13 cellular contexts compared by ENCODE assay signal in the genomic region with DNA sequence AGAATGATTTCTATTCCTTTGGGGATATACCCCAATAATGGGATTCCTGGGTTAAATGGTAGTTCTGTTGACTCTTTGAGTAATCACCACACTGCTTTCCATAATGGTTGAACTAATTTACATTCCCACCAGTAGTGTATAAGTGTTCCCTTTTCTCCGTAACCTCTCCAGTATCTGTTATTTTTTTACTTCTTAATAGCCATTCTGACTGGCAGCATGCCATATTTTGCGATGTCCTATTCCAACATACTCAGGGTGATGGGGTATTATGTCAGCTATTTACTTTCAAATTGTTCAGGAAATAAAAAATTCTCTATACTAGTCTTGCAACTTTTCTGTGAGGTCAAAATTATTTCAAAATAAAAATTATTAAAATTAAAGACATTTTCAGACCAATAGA. TPM values are rescaled to one million over a fixed set of nuclear protein-coding genes. Genes with fewer than 3 reads are reported as not detected.
DNase-seq lines count a peak whose midpoint lies in the region; ATAC-seq and TF ChIP-seq lines count a peak whose summit lies in the region.
"Had no signal": no experiment of that assay in that cellular context is flagged by ENCODE, and none has a peak within 500 bp of the region (broad histone marks: within the 10 kb centered on the region; RNA-seq: fewer than 3 reads in every experiment).

No MANE protein-coding gene starts in this region.

- no peaks in the 10 kb centered on the region for H3K27me3 Mint-ChIP-seq in type B pancreatic cell

- H3K9ac ChIP-seq in HCT116 (ENCODE audit: low read length) = no peak overlapping the region

- POLR2A ChIA-PET in HCT116 (lab: Charles Lee) = no interaction called here

- no peaks in the 10 kb centered on the region; the same call in 1 of the 2 replicates for H3K9me2 ChIP-seq in HCT116 (ENCODE audit: insufficient read depth)

- H3K36me3 ChIP-seq in HCT116 (ENCODE audit: control insufficient read depth in 1 of 2, insufficient read depth in 2 of 2, low read length in 2 of 2) (no peaks in the 10 kb centered on the region), left lung (no peaks in the 10 kb centered on the region)
- H3K36me3 ChIP-seq: BE2C had no signal

- no peaks in the 10 kb centered on the region for H3K36me3 Mint-ChIP-seq in type B pancreatic cell
- H3K36me3 Mint-ChIP-seq: CD8-positive, alpha-beta T cell had no signal

- no peak for TF ChIP-seq RAD21 in HCT116 (IDR thresholded peaks at IDR 0.05; ENCODE audit: low read depth)

- RAD21 ChIA-PET in HCT116 (lab: Charles Lee; ENCODE audit: low non-redundant PET in 1 of 2, low total read pairs in 2 of 2, uncharacterized antibody in 2 of 2, unreplicated experiment in 2 of 2) = no interaction called here

- ATAC-seq in HCT116 (no peak), left lung (peak; percentile 38), SK-N-SH treated with all-trans-retinoic acid at 6 μM for 48 hours (no peak), left lobe of liver (no peak)
- ATAC-seq: A549; CD8-positive, alpha-beta T cell had no signal

- no peaks in the 10 kb centered on the region for H4K20me1 ChIP-seq in HCT116 (ENCODE audit: insufficient read depth)

- H3K9me3 Mint-ChIP-seq in type B pancreatic cell = no peaks in the 10 kb centered on the region
- H3K9me3 Mint-ChIP-seq: CD8-positive, alpha-beta T cell had no signal

- DNase-seq in COR-L47 (lab: John Stamatoyannopoulos, UW) = peak; percentile 14
- no peak for DNase-seq in HCT116 (ENCODE audit: low read depth, low spot score)
- DNase-seq in NCI-H69 (lab: John Stamatoyannopoulos, UW) = peak; percentile 26
- DNase-seq in left lung = no peak
- DNase-seq in left lobe of liver (ENCODE audit: low spot score) = no peak
- DNase-seq in type B pancreatic cell (ENCODE audit: extremely low spot score, unreplicated experiment) = no peak
- DNase-seq: BE2C; Caco-2; CD8-positive, alpha-beta T cell; H7 had no signal

- H3K27ac Mint-ChIP-seq in type B pancreatic cell = no peak overlapping the region
- H3K27ac Mint-ChIP-seq: CD8-positive, alpha-beta T cell had no signal

- BruUV-seq in HCT116 (replicated peaks; lab: Mats Ljungman, UMichigan) = no TSS peak

- peaks cover 14 to 20% of the 10 kb centered on the region in 2 experiments for H3K4me1 ChIP-seq in HCT116 (ENCODE audit: control insufficient read depth in 1 of 2, insufficient read depth in 2 of 2, low read length in 2 of 2)
- H3K4me1 ChIP-seq in left lung = no peaks in the 10 kb centered on the region
- H3K4me1 ChIP-seq: BE2C had no signal

- H3K4me3 Mint-ChIP-seq in type B pancreatic cell = no peak overlapping the region
- H3K4me3 Mint-ChIP-seq: CD8-positive, alpha-beta T cell had no signal

- H2AFZ ChIP-seq in HCT116 (ENCODE audit: low read depth, low read length, poor library complexity, severe bottlenecking) = peak overlapping the region; percentile 60

- intact Hi-C loops in HCT116 (cut with micrococcal nuclease) (no loop called here), left lung (cut with DNase I) (no loop called here)

- H3K4me1 Mint-ChIP-seq in type B pancreatic cell (ENCODE audit: unreplicated experiment) = no peaks in the 10 kb centered on the region

- no peak overlapping the region for H3K4me3 ChIP-seq in HCT116 (replicated peaks in 1 of 2; ENCODE audit: low read depth in 1 of 2, low read length in 2 of 2)
- H3K4me3 ChIP-seq in left lung = no peak overlapping the region
- H3K4me3 ChIP-seq: A549 had no signal

- no peak overlapping the region for H3K4me2 ChIP-seq in HCT116 (ENCODE audit: low read length)
- H3K4me2 ChIP-seq: A549 had no signal

- no peaks in the 10 kb centered on the region for H3K79me2 ChIP-seq in HCT116 (ENCODE audit: insufficient read depth, low read length)

- TF ChIP-seq POLR2A in HCT116 (IDR thresholded peaks at IDR 0.05; ENCODE audit: borderline replicate concordance, extremely low read depth, insufficient read depth, insufficient read length) = no peak

- H3K27me3 ChIP-seq in HCT116 (ENCODE audit: insufficient read depth, low read length) = no peaks in the 10 kb centered on the region
- no peaks in the 10 kb centered on the region for H3K27me3 ChIP-seq in left lung
- H3K27me3 ChIP-seq: BE2C had no signal

- H3K27ac ChIP-seq in HCT116 (ENCODE audit: low read depth, low read length) (no peak overlapping the region), left lung (no peak overlapping the region)
- H3K27ac ChIP-seq: A549, C4-2B had no signal

- no peaks in the 10 kb centered on the region for H3K9me3 ChIP-seq in HCT116 (ENCODE audit: control insufficient read depth in 1 of 2, insufficient read depth in 1 of 2, low read depth in 1 of 2, low read length in 2 of 2)
- H3K9me3 ChIP-seq in left lung = no peaks in the 10 kb centered on the region
- H3K9me3 ChIP-seq: BE2C, Caco-2 had no signal

- TF ChIP-seq CTCF in HCT116 (IDR thresholded peaks at IDR 0.05 in 2 of 3, conservative IDR thresholded peaks at IDR 0.05 in 1 of 3; ENCODE audit: borderline replicate concordance in 1 of 3, insufficient read depth in 1 of 3, low read depth in 2 of 3, low read length in 2 of 3) = no peak
- TF ChIP-seq CTCF in left lung (IDR thresholded peaks at IDR 0.05) = no peak
- no peak for TF ChIP-seq CTCF in type B pancreatic cell (conservative IDR thresholded peaks at IDR 0.05)

- CTCF ChIA-PET in HCT116 (lab: Charles Lee) = no interaction called here

TF ChIP-seq in HCT116, 20 proteins besides CTCF, POLR2A, EP300 and RAD21 (continues in another document):
- TF ChIP-seq FOSL1 (IDR thresholded peaks at IDR 0.05; ENCODE audit: low read depth) = no peak
- no peak for TF ChIP-seq ZNF274 (IDR thresholded peaks at IDR 0.05; ENCODE audit: low read depth, low read length)
- TF ChIP-seq EGR1 (IDR thresholded peaks at IDR 0.05; ENCODE audit: low read depth) = no peak
- TF ChIP-seq EZH2phosphoT487 (IDR thresholded peaks at IDR 0.05; ENCODE audit: borderline replicate concordance) = no peak
- TF ChIP-seq SP1 (IDR thresholded peaks at IDR 0.05; ENCODE audit: low read depth) = no peak
- TF ChIP-seq, protein P1, sequence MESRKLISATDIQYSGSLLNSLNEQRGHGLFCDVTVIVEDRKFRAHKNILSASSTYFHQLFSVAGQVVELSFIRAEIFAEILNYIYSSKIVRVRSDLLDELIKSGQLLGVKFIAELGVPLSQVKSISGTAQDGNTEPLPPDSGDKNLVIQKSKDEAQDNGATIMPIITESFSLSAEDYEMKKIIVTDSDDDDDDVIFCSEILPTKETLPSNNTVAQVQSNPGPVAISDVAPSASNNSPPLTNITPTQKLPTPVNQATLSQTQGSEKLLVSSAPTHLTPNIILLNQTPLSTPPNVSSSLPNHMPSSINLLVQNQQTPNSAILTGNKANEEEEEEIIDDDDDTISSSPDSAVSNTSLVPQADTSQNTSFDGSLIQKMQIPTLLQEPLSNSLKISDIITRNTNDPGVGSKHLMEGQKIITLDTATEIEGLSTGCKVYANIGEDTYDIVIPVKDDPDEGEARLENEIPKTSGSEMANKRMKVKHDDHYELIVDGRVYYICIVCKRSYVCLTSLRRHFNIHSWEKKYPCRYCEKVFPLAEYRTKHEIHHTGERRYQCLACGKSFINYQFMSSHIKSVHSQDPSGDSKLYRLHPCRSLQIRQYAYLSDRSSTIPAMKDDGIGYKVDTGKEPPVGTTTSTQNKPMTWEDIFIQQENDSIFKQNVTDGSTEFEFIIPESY (IDR thresholded peaks at IDR 0.05; ENCODE audit: extremely low read depth, insufficient replicate concordance, low read length) = no peak
- TF ChIP-seq EZH2 (IDR thresholded peaks at IDR 0.05) = no peak
- TF ChIP-seq, protein P2, sequence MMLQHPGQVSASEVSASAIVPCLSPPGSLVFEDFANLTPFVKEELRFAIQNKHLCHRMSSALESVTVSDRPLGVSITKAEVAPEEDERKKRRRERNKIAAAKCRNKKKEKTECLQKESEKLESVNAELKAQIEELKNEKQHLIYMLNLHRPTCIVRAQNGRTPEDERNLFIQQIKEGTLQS (IDR thresholded peaks at IDR 0.05) = no peak
- no peak for TF ChIP-seq CBX3 (IDR thresholded peaks at IDR 0.05; ENCODE audit: low read depth)

TF ChIP-seq in SK-N-SH treated with all-trans-retinoic acid at 6 μM for 48 hours, 23 proteins besides CTCF, POLR2A, EP300 and RAD21 (continues in another document):
- TF ChIP-seq SNAI2 (CRISPR knock-in tag; IDR thresholded peaks at IDR 0.05) = no peak
- TF ChIP-seq, protein P3, sequence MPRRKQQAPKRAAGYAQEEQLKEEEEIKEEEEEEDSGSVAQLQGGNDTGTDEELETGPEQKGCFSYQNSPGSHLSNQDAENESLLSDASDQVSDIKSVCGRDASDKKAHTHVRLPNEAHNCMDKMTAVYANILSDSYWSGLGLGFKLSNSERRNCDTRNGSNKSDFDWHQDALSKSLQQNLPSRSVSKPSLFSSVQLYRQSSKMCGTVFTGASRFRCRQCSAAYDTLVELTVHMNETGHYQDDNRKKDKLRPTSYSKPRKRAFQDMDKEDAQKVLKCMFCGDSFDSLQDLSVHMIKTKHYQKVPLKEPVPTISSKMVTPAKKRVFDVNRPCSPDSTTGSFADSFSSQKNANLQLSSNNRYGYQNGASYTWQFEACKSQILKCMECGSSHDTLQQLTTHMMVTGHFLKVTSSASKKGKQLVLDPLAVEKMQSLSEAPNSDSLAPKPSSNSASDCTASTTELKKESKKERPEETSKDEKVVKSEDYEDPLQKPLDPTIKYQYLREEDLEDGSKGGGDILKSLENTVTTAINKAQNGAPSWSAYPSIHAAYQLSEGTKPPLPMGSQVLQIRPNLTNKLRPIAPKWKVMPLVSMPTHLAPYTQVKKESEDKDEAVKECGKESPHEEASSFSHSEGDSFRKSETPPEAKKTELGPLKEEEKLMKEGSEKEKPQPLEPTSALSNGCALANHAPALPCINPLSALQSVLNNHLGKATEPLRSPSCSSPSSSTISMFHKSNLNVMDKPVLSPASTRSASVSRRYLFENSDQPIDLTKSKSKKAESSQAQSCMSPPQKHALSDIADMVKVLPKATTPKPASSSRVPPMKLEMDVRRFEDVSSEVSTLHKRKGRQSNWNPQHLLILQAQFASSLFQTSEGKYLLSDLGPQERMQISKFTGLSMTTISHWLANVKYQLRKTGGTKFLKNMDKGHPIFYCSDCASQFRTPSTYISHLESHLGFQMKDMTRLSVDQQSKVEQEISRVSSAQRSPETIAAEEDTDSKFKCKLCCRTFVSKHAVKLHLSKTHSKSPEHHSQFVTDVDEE (CRISPR knock-in tag; IDR thresholded peaks at IDR 0.05) = no peak

RNA-seq across cellular contexts. Expression of gene PARP14, which starts 9.1 kb away (rescaled TPM):
- total RNA-seq in HCT116 (2021; ENCODE audit: unreplicated experiment) = 12.2 TPM
- 4.6 and 4.8 TPM in 2 replicates for polyA plus RNA-seq in HCT116 (2012)
- total RNA-seq in left lung = 100 to 1,000 TPM; 119 to 138 TPM
- 37.5 TPM for total RNA-seq in left lobe of liver
- total RNA-seq in type B pancreatic cell (ENCODE audit: low replicate concordance) = 20.7 and 27.1 TPM in 2 replicates

Comparison
In these comparisons a context has a peak if more than half of its experiments do, and no peak if none do; other contexts are left out.
1. DNase-seq: peak in COR-L47 (single experiment) and NCI-H69 (single experiment); none in HCT116 (single experiment), left lung (0 of 2), left lobe of liver (single experiment) and type B pancreatic cell (single experiment).